ENCODE assay signal across 2 cellular contexts in genomic region chr2:46564350-46564749, GRCh38.
TF ChIP-seq lines count a peak whose summit lies in the region.

No MANE protein-coding gene starts in this region.

TF ChIP-seq in HepG2, 621 proteins besides CTCF, POLR2A, EP300 and RAD21:
- TF ChIP-seq ZNF780A (CRISPR knock-in tag; IDR thresholded peaks at IDR 0.05) (0 out of 2 replicates have a peak, but pooled peaks have one; percentile 10), GFI1 (CRISPR knock-in tag; IDR thresholded peaks at IDR 0.05; ENCODE audit: borderline replicate concordance) (no peak), ZNF724P (CRISPR knock-in tag; IDR thresholded peaks at IDR 0.05; ENCODE audit: borderline replicate concordance) (no peak)

TF ChIP-seq in WTC11, 78 proteins besides CTCF, POLR2A, EP300 and RAD21:
- no peak for TF ChIP-seq ZNF281 (CRISPR knock-in tag; IDR thresholded peaks at IDR 0.05)
- no peak for TF ChIP-seq SMAD3 (CRISPR knock-in tag; IDR thresholded peaks at IDR 0.05; ENCODE audit: borderline replicate concordance)
- TF ChIP-seq E2F1 (CRISPR knock-in tag; IDR thresholded peaks at IDR 0.05): no peak
- TF ChIP-seq JAZF1 (CRISPR knock-in tag; IDR thresholded peaks at IDR 0.05): no peak
- TF ChIP-seq ESRRA (CRISPR knock-in tag; IDR thresholded peaks at IDR 0.05; ENCODE audit: borderline replicate concordance): no peak
- no peak for TF ChIP-seq OVOL2 (CRISPR knock-in tag; IDR thresholded peaks at IDR 0.05; ENCODE audit: borderline replicate concordance)
- TF ChIP-seq NFYB (CRISPR knock-in tag; conservative IDR thresholded peaks at IDR 0.05; ENCODE audit: low read depth): no peak
- no peak for TF ChIP-seq PRDM15 (CRISPR knock-in tag; IDR thresholded peaks at IDR 0.05)
- TF ChIP-seq NR3C1 (CRISPR knock-in tag; conservative IDR thresholded peaks at IDR 0.05; ENCODE audit: low read depth): no peak
- TF ChIP-seq AR (CRISPR knock-in tag; IDR thresholded peaks at IDR 0.05): no peak
- no peak for TF ChIP-seq CBFB (CRISPR knock-in tag; IDR thresholded peaks at IDR 0.05; ENCODE audit: low read depth)
- TF ChIP-seq IRF2 (CRISPR knock-in tag; IDR thresholded peaks at IDR 0.05; ENCODE audit: borderline replicate concordance, low read depth): no peak
- TF ChIP-seq CREM (CRISPR knock-in tag; IDR thresholded peaks at IDR 0.05): no peak
- no peak for TF ChIP-seq AFF4 (CRISPR knock-in tag; IDR thresholded peaks at IDR 0.05; ENCODE audit: borderline replicate concordance)
- TF ChIP-seq SMAD4 (CRISPR knock-in tag; IDR thresholded peaks at IDR 0.05): no peak
- TF ChIP-seq E2F4 (CRISPR knock-in tag; IDR thresholded peaks at IDR 0.05; ENCODE audit: borderline replicate concordance, low read depth): no peak
- no peak for TF ChIP-seq RELA (CRISPR knock-in tag; IDR thresholded peaks at IDR 0.05; ENCODE audit: borderline replicate concordance)
